Comparison of ENCODE assay signal across 8 cellular contexts in genomic region chr18:26090130-26091046, GRCh38. TPM values are rescaled to one million over a fixed set of nuclear protein-coding genes. Genes with fewer than 3 reads are reported as not detected.
DNase-seq lines count a peak whose midpoint lies in the region; ATAC-seq and TF ChIP-seq lines count a peak whose summit lies in the region.

A gene with protein sequence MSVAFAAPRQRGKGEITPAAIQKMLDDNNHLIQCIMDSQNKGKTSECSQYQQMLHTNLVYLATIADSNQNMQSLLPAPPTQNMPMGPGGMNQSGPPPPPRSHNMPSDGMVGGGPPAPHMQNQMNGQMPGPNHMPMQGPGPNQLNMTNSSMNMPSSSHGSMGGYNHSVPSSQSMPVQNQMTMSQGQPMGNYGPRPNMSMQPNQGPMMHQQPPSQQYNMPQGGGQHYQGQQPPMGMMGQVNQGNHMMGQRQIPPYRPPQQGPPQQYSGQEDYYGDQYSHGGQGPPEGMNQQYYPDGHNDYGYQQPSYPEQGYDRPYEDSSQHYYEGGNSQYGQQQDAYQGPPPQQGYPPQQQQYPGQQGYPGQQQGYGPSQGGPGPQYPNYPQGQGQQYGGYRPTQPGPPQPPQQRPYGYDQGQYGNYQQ (minus strand): TSS chr18:26090613. CDS start chr18:26090569, 44 bp downstream.

- ATAC-seq in GM21390 (IDR thresholded peaks at IDR 0.05; ENCODE audit: unreplicated experiment) = peak; percentile 80

- no peaks in the 10 kb centered on the region for H3K9me2 ChIP-seq in OCI-LY1 (ENCODE audit: low read depth, low read length)

- peaks cover 7% of the 10 kb centered on the region for H3K27me3 Mint-ChIP-seq in endothelial cell (ENCODE audit: unreplicated experiment)

- no peaks in the 10 kb centered on the region for H3K9me3 ChIP-seq in HUES48 (ENCODE audit: control insufficient read depth, insufficient read depth, low read length)
- no peaks in the 10 kb centered on the region for H3K9me3 ChIP-seq in OCI-LY1 (ENCODE audit: low read length)

- no peaks in the 10 kb centered on the region for H3K36me3 Mint-ChIP-seq in endothelial cell (ENCODE audit: low read depth, unreplicated experiment)

- in situ Hi-C loops in Caki2 (cut with HindIII; ENCODE audit: low pct_unique_long_range_greater_than_20kb, low sequenced_read_pairs) = no loop called here

- peak within 1 kb of the TSS; percentile 98 for H3K27ac Mint-ChIP-seq in endothelial cell (ENCODE audit: unreplicated experiment)

- peaks cover 21% of the 10 kb centered on the region for H3K36me3 ChIP-seq in HUES48 (ENCODE audit: control insufficient read depth, insufficient read depth, low read length)
- peaks cover 22% of the 10 kb centered on the region for H3K36me3 ChIP-seq in OCI-LY1 (ENCODE audit: insufficient read depth, low read length)

- H3K27me3 ChIP-seq in HUES48 (ENCODE audit: control insufficient read depth, insufficient read depth, low read length) = no peaks in the 10 kb centered on the region
- no peaks in the 10 kb centered on the region for H3K27me3 ChIP-seq in OCI-LY1 (ENCODE audit: insufficient read depth, low read length)

- H2AFZ ChIP-seq in OCI-LY1 (ENCODE audit: low read length) = peak within 1 kb of the TSS; percentile 57; the same call in 1 of the 2 replicates

- H3K27ac ChIP-seq in HUES48 (ENCODE audit: low read depth, low read length) (peak within 1 kb of the TSS; percentile 97), OCI-LY1 (ENCODE audit: low read depth, low read length, poor library complexity, severe bottlenecking) (peak within 1 kb of the TSS; percentile 85)

- peak within 1 kb of the TSS; percentile 78 for H3K4me2 ChIP-seq in OCI-LY1 (ENCODE audit: low read length)

- H3K4me1 ChIP-seq in HUES48 (ENCODE audit: control insufficient read depth, insufficient read depth, low read length) (peaks cover 9% of the 10 kb centered on the region), OCI-LY1 (ENCODE audit: insufficient read depth, low read length, severe bottlenecking) (peaks cover 39% of the 10 kb centered on the region)

- H3K4me1 Mint-ChIP-seq in endothelial cell (ENCODE audit: unreplicated experiment) = peaks cover 17% of the 10 kb centered on the region

- H3K9me3 Mint-ChIP-seq in endothelial cell (ENCODE audit: unreplicated experiment) = no peaks in the 10 kb centered on the region

- peak within 1 kb of the TSS; percentile 94 for H3K4me3 ChIP-seq in HUES48 (ENCODE audit: low read depth, low read length)
- H3K4me3 ChIP-seq in OCI-LY1 (ENCODE audit: low read depth, low read length, poor library complexity, severe bottlenecking) = peak within 1 kb of the TSS; percentile 95

- peak; percentile 87 for DNase-seq in Caki2 (ENCODE audit: low read depth)
- DNase-seq in activated CD8-positive, alpha-beta memory T cell treated with anti-CD3 and anti-CD28 coated beads, Interleukin-2, amount 50 U/mL, for 48 hours = peak; percentile 93
- DNase-seq in endothelial cell (ENCODE audit: low spot score) = peak; percentile 90
- peak; percentile 92 for DNase-seq in midbrain (lab: John Stamatoyannopoulos, UW)
- DNase-seq in stimulated activated CD8-positive, alpha-beta memory T cell treated with anti-CD3 and anti-CD28 coated beads, Interleukin-2, amount 100 ng/mL, for 1 hour (ENCODE audit: low read depth in 2 of 2) = peak; percentile 79 to 81

- peaks cover 44% of the 10 kb centered on the region for H3K79me2 ChIP-seq in OCI-LY1 (ENCODE audit: insufficient read depth, low read length)

- H3F3A ChIP-seq in OCI-LY1 (ENCODE audit: insufficient read depth, low read length) = no peaks in the 10 kb centered on the region

- TF ChIP-seq CTCF in OCI-LY1 (IDR thresholded peaks at IDR 0.05; ENCODE audit: low read length) (no peak), endothelial cell (IDR thresholded peaks at IDR 0.05; ENCODE audit: unreplicated experiment) (no peak)

- peak within 1 kb of the TSS; percentile 98 for H3K4me3 Mint-ChIP-seq in endothelial cell (ENCODE audit: unreplicated experiment)

- H4K20me1 ChIP-seq in OCI-LY1 (ENCODE audit: insufficient read depth, low read length) = no peaks in the 10 kb centered on the region

- H3K9ac ChIP-seq in HUES48 (ENCODE audit: low read depth, low read length) = peak within 1 kb of the TSS; percentile 93
- peak within 1 kb of the TSS; percentile 94 for H3K9ac ChIP-seq in OCI-LY1 (ENCODE audit: low read length)

RNA-seq across cellular contexts. Expression of the gene that starts here (rescaled TPM):
- total RNA-seq in Caki2 (2014; rRNA removed; shearing (Covaris generic); ENCODE audit: low replicate concordance) = 39.4 and 49.7 TPM in 2 replicates
- total RNA-seq in endothelial cell (ENCODE audit: unreplicated experiment) = 94.6 TPM

Comparison
In these comparisons a context has a peak if more than half of its experiments do, and no peak if none do; other contexts are left out.
1. Peak in every context shown above with its lines: DNase-seq, ATAC-seq, H3K4me3 ChIP-seq and H3K27ac ChIP-seq.